Comparison of ENCODE assay signal across 8 cellular contexts in the genomic region with DNA sequence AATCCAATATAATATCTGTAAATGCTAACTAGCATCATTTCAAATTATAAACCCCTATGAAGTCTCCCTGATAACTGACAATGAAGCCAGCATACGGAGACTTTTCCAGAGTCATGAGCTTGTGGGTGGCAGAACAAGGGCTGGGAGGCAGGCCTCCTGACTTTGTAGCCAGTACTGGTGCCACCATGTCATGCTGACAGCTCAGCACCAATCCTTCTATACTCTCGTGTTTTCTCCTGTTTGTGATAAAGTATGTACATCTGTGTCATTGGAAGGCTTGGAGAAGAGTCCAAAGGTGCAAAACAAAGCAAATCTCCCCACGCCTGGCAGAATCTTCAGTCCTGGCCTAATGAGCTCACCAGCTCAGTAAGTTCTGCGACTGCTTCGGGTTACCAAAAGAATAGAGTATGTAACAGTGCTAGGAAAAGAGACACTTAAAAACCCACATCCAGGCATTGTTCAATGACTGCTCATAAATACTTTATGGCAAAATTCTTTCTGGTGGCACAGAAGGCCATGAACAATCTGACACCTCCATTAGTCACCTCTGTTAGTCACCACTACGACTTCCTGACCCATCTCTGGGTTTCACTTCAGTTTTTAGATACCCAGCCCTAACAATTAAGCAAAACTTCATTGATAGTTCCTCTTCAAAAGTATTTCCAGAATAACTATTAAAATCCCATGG. TPM values are rescaled to one million over a fixed set of nuclear protein-coding genes. Genes with fewer than 3 reads are reported as not detected.
DNase-seq lines count a peak whose midpoint lies in the region; ATAC-seq and TF ChIP-seq lines count a peak whose summit lies in the region.

No MANE protein-coding gene starts in this region.

- H3K9me3 ChIP-seq in neuronal stem cell (replicated peaks in 1 of 2; ENCODE audit: control insufficient read depth in 2 of 2, insufficient read depth in 1 of 2, low read depth in 1 of 2, low read length in 2 of 2) (peaks cover 0 to 8% of the 10 kb centered on the region in 2 donors), ascending aorta (no peaks in the 10 kb centered on the region)

- H2BK5ac ChIP-seq in neuronal stem cell (ENCODE audit: low read length) = no peak overlapping the region

- H3K4me2 ChIP-seq in neuronal stem cell (ENCODE audit: insufficient read depth, low read length, poor library complexity, severe bottlenecking) = no peak overlapping the region

- intact Hi-C loops in activated T-helper 2 cell treated with anti-CD3 and anti-CD28 coated beads, Interferon-gamma antibody, Interleukin-2, Interleukin-4, amounts not matched to agents 10 μg/mL and 5 μg/mL and 100 μg/mL, durations not matched to agents 14 hours and 24 hours and 36 hours (cut with micrococcal nuclease) = no loop called here
- intact Hi-C loops in natural killer cell (cut with micrococcal nuclease) (no loop called here), ascending aorta (cut with DNase I) (no loop called here)

- no peak for TF ChIP-seq CTCF in GM10266 (IDR thresholded peaks at IDR 0.05; ENCODE audit: control insufficient read depth, insufficient read depth, low read depth, missing control alignments)
- TF ChIP-seq CTCF in natural killer cell (IDR thresholded peaks at IDR 0.05) = no peak
- no peak for TF ChIP-seq CTCF in ascending aorta (IDR thresholded peaks at IDR 0.05)

- no peak overlapping the region for H4K8ac ChIP-seq in neuronal stem cell (ENCODE audit: low read depth, low read length)

- no peaks in the 10 kb centered on the region for H3K79me1 ChIP-seq in neuronal stem cell (ENCODE audit: low read depth, low read length)

- H3K27ac ChIP-seq in neuronal stem cell (replicated peaks; ENCODE audit: low read length) = no peak overlapping the region
- H3K27ac ChIP-seq in ascending aorta = no peak overlapping the region

- H3K27me3 Mint-ChIP-seq in activated T-helper 2 cell treated with anti-CD3 and anti-CD28 coated beads, Interferon-gamma antibody, Interleukin-2, Interleukin-4, amounts not matched to agents 10 μg/mL and 5 μg/mL and 100 μg/mL, durations not matched to agents 14 hours and 24 hours and 36 hours (ENCODE audit: low read depth) = no peaks in the 10 kb centered on the region
- H3K27me3 Mint-ChIP-seq in natural killer cell (ENCODE audit: low read depth in 2 of 2) = no peaks in the 10 kb centered on the region

- ATAC-seq in GM21526 (IDR thresholded peaks at IDR 0.05; ENCODE audit: low FRiP score, unreplicated experiment) (peak; percentile 97), natural killer cell (peak; percentile 75 to 94 (median 90))

- no peak overlapping the region for H4K91ac ChIP-seq in neuronal stem cell (ENCODE audit: low read depth, low read length, poor library complexity)

- no peak overlapping the region for H2BK12ac ChIP-seq in neuronal stem cell (ENCODE audit: low read length)

- WGBS in neuronal stem cell (ENCODE audit: extremely low coverage in 2 of 2, insufficient read length in 2 of 2, insufficient replicate concordance in 1 of 2), 2 donors = no CpG with 5 or more reads among the region's 6 CpGs

- H3K27me3 ChIP-seq in neuronal stem cell (ENCODE audit: control insufficient read depth in 3 of 3, insufficient read depth in 3 of 3, low read depth in 1 of 3, low read length in 3 of 3) (no peaks in the 10 kb centered on the region), ascending aorta (no peaks in the 10 kb centered on the region)

- no peak overlapping the region for H3K4me3 Mint-ChIP-seq in activated T-helper 2 cell treated with anti-CD3 and anti-CD28 coated beads, Interferon-gamma antibody, Interleukin-2, Interleukin-4, amounts not matched to agents 10 μg/mL and 5 μg/mL and 100 μg/mL, durations not matched to agents 14 hours and 24 hours and 36 hours (ENCODE audit: low read depth)
- no peak overlapping the region for H3K4me3 Mint-ChIP-seq in natural killer cell

- H3K9me3 Mint-ChIP-seq in activated T-helper 2 cell treated with anti-CD3 and anti-CD28 coated beads, Interferon-gamma antibody, Interleukin-2, Interleukin-4, amounts not matched to agents 10 μg/mL and 5 μg/mL and 100 μg/mL, durations not matched to agents 14 hours and 24 hours and 36 hours = peaks cover 5% of the 10 kb centered on the region
- no peaks in the 10 kb centered on the region for H3K9me3 Mint-ChIP-seq in natural killer cell

- H3K36me3 Mint-ChIP-seq in activated T-helper 2 cell treated with anti-CD3 and anti-CD28 coated beads, Interferon-gamma antibody, Interleukin-2, Interleukin-4, amounts not matched to agents 10 μg/mL and 5 μg/mL and 100 μg/mL, durations not matched to agents 14 hours and 24 hours and 36 hours (ENCODE audit: low read depth) = no peaks in the 10 kb centered on the region
- no peaks in the 10 kb centered on the region for H3K36me3 Mint-ChIP-seq in natural killer cell

- H3K4me3 ChIP-seq in neuronal stem cell (ENCODE audit: low read length in 2 of 2) (no peak overlapping the region), ascending aorta (no peak overlapping the region)

- no peaks in the 10 kb centered on the region for H3K36me3 ChIP-seq in neuronal stem cell (replicated peaks in 1 of 2; ENCODE audit: control insufficient read depth in 2 of 2, insufficient read depth in 2 of 2, low read length in 2 of 2)
- no peaks in the 10 kb centered on the region for H3K36me3 ChIP-seq in ascending aorta

- no peak overlapping the region for H2BK15ac ChIP-seq in neuronal stem cell (ENCODE audit: low read length)

- H2BK120ac ChIP-seq in neuronal stem cell (ENCODE audit: low read depth, low read length) = no peak overlapping the region

- H3K18ac ChIP-seq in neuronal stem cell (ENCODE audit: low read length) = no peak overlapping the region

- H2AK5ac ChIP-seq in neuronal stem cell (ENCODE audit: low read depth, low read length) = no peak overlapping the region

- H2AFZ ChIP-seq in neuronal stem cell (ENCODE audit: low read length) = no peak overlapping the region

- H3K4me1 ChIP-seq in neuronal stem cell (ENCODE audit: control insufficient read depth in 2 of 2, insufficient read depth in 1 of 2, low read depth in 1 of 2, low read length in 2 of 2) = no peaks in the 10 kb centered on the region
- no peaks in the 10 kb centered on the region for H3K4me1 ChIP-seq in ascending aorta

- no peak overlapping the region for H3K23ac ChIP-seq in neuronal stem cell (ENCODE audit: low read depth, low read length, poor library complexity)

- no peak overlapping the region for H3K4ac ChIP-seq in neuronal stem cell (ENCODE audit: low read length)

- DNase-seq in GM10266 (ENCODE audit: extremely low spot score) (peak; percentile 20), HPDE6-E6E7 (ENCODE audit: extremely low spot score) (peak; percentile 60), natural killer cell (no peak), neuronal stem cell (ENCODE audit: low spot score) (no peak), NCI-H345 treated with DMSO at 0.1 percent for 48 hours (lab: John Stamatoyannopoulos, UW; ENCODE audit: unreplicated experiment) (no peak), ascending aorta (ENCODE audit: low spot score in 2 of 2) (no peak)
- no peak for DNase-seq in activated T-helper 2 cell treated with anti-CD3 and anti-CD28 coated beads, Interferon-gamma antibody, Interleukin-2, Interleukin-4, amounts not matched to agents 10 μg/mL and 5 μg/mL and 100 μg/mL, durations not matched to agents 14 hours and 24 hours and 36 hours (ENCODE audit: low spot score)

- H3K9ac ChIP-seq in neuronal stem cell (ENCODE audit: low read depth, low read length, poor library complexity) = no peak overlapping the region

- peak overlapping the region; percentile 77 for H3K27ac Mint-ChIP-seq in activated T-helper 2 cell treated with anti-CD3 and anti-CD28 coated beads, Interferon-gamma antibody, Interleukin-2, Interleukin-4, amounts not matched to agents 10 μg/mL and 5 μg/mL and 100 μg/mL, durations not matched to agents 14 hours and 24 hours and 36 hours
- peak overlapping the region; percentile 15 to 79 for H3K27ac Mint-ChIP-seq in natural killer cell

- peaks cover 18% of the 10 kb centered on the region for H3K4me1 Mint-ChIP-seq in activated T-helper 2 cell treated with anti-CD3 and anti-CD28 coated beads, Interferon-gamma antibody, Interleukin-2, Interleukin-4, amounts not matched to agents 10 μg/mL and 5 μg/mL and 100 μg/mL, durations not matched to agents 14 hours and 24 hours and 36 hours (ENCODE audit: low read depth)
- peaks cover 9 to 10% of the 10 kb centered on the region in 2 donors for H3K4me1 Mint-ChIP-seq in natural killer cell

- no peak overlapping the region for H3K14ac ChIP-seq in neuronal stem cell (ENCODE audit: low read length)

RNA-seq across cellular contexts. Expression of gene STEAP1, which starts 24.5 kb away (rescaled TPM):
- 0.46 and 0.50 TPM in 2 replicates for total RNA-seq in activated T-helper 2 cell treated with anti-CD3 and anti-CD28 coated beads, Interferon-gamma antibody, Interleukin-2, Interleukin-4, amounts not matched to agents 10 μg/mL and 5 μg/mL and 100 μg/mL, durations not matched to agents 14 hours and 24 hours and 36 hours
- not detected for total RNA-seq in natural killer cell
- polyA plus RNA-seq in neuronal stem cell (2013, experiment 1 of 2) = 2.0 TPM
- polyA plus RNA-seq in neuronal stem cell (2013, experiment 2 of 2) = 1.9 TPM
- total RNA-seq in ascending aorta = 2.1 TPM

RNA-seq across cellular contexts. Expression of gene STEAP2, which starts 32.8 kb away (rescaled TPM):
- total RNA-seq in activated T-helper 2 cell treated with anti-CD3 and anti-CD28 coated beads, Interferon-gamma antibody, Interleukin-2, Interleukin-4, amounts not matched to agents 10 μg/mL and 5 μg/mL and 100 μg/mL, durations not matched to agents 14 hours and 24 hours and 36 hours = not detected in 2 replicates
- under 1 TPM in 2 of 3 donors, not detected in 1; 0.05 to 0.16 TPM for total RNA-seq in natural killer cell
- polyA plus RNA-seq in neuronal stem cell (2013, experiment 1 of 2) = 1.2 TPM
- 1.3 TPM for polyA plus RNA-seq in neuronal stem cell (2013, experiment 2 of 2)
- total RNA-seq in ascending aorta = 18.7 TPM

Comparison
In these comparisons a context has a peak if more than half of its experiments do, and no peak if none do; other contexts are left out.
1. DNase-seq: peak in GM10266 (single experiment) and HPDE6-E6E7 (single experiment); none in activated T-helper 2 cell treated with anti-CD3 and anti-CD28 coated beads, Interferon-gamma antibody, Interleukin-2, Interleukin-4, amounts not matched to agents 10 μg/mL and 5 μg/mL and 100 μg/mL, durations not matched to agents 14 hours and 24 hours and 36 hours (single experiment), natural killer cell (single experiment), neuronal stem cell (single experiment), NCI-H345 treated with DMSO at 0.1 percent for 48 hours (single experiment) and ascending aorta (0 of 2).
2. RNA of gene STEAP2, which starts 32.8 kb away (total RNA-seq): 18.7 TPM in ascending aorta (single experiment); 0.05 to 0.16 TPM in natural killer cell and not detected in activated T-helper 2 cell treated with anti-CD3 and anti-CD28 coated beads, Interferon-gamma antibody, Interleukin-2, Interleukin-4, amounts not matched to agents 10 μg/mL and 5 μg/mL and 100 μg/mL, durations not matched to agents 14 hours and 24 hours and 36 hours; every median in the first group is over 10 times any median in the second.